2 cellular contexts compared by ENCODE assay signal in genomic region chr3:40240921-40241320, GRCh38.
TF ChIP-seq lines count a peak whose summit lies in the region.

No MANE protein-coding gene starts in this region.

TF ChIP-seq in HCT116, 20 proteins besides CTCF, POLR2A, EP300 and RAD21:
- TF ChIP-seq SP1 (IDR thresholded peaks at IDR 0.05; ENCODE audit: low read depth) (no peak), FOSL1 (IDR thresholded peaks at IDR 0.05; ENCODE audit: low read depth) (no peak), REST (IDR thresholded peaks at IDR 0.05; ENCODE audit: low read depth) (no peak), MAX (IDR thresholded peaks at IDR 0.05) (no peak), POLR2AphosphoS5 (IDR thresholded peaks at IDR 0.05; ENCODE audit: low read depth, low read length) (no peak), SIN3A (IDR thresholded peaks at IDR 0.05; ENCODE audit: low read depth) (no peak), ELF1 (IDR thresholded peaks at IDR 0.05; ENCODE audit: borderline replicate concordance, low read depth) (no peak), YY1 (IDR thresholded peaks at IDR 0.05; ENCODE audit: extremely low read depth, insufficient replicate concordance, low read depth, low read length) (no peak), SRF (IDR thresholded peaks at IDR 0.05; ENCODE audit: low read depth) (no peak), EZH2 (IDR thresholded peaks at IDR 0.05) (no peak), EGR1 (IDR thresholded peaks at IDR 0.05; ENCODE audit: low read depth) (no peak), EZH2phosphoT487 (IDR thresholded peaks at IDR 0.05; ENCODE audit: borderline replicate concordance) (no peak), JUND (IDR thresholded peaks at IDR 0.05) (no peak), ZNF274 (IDR thresholded peaks at IDR 0.05; ENCODE audit: low read depth, low read length) (no peak), CEBPB (IDR thresholded peaks at IDR 0.05; ENCODE audit: low read depth) (no peak), ZFX (IDR thresholded peaks at IDR 0.05) (no peak), TCF7L2 (IDR thresholded peaks at IDR 0.05; ENCODE audit: borderline replicate concordance, extremely low read depth, insufficient read depth, insufficient read length) (no peak)
- TF ChIP-seq, protein P1, sequence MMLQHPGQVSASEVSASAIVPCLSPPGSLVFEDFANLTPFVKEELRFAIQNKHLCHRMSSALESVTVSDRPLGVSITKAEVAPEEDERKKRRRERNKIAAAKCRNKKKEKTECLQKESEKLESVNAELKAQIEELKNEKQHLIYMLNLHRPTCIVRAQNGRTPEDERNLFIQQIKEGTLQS (IDR thresholded peaks at IDR 0.05), result no peak
- TF ChIP-seq, protein P2, sequence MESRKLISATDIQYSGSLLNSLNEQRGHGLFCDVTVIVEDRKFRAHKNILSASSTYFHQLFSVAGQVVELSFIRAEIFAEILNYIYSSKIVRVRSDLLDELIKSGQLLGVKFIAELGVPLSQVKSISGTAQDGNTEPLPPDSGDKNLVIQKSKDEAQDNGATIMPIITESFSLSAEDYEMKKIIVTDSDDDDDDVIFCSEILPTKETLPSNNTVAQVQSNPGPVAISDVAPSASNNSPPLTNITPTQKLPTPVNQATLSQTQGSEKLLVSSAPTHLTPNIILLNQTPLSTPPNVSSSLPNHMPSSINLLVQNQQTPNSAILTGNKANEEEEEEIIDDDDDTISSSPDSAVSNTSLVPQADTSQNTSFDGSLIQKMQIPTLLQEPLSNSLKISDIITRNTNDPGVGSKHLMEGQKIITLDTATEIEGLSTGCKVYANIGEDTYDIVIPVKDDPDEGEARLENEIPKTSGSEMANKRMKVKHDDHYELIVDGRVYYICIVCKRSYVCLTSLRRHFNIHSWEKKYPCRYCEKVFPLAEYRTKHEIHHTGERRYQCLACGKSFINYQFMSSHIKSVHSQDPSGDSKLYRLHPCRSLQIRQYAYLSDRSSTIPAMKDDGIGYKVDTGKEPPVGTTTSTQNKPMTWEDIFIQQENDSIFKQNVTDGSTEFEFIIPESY (IDR thresholded peaks at IDR 0.05; ENCODE audit: extremely low read depth, insufficient replicate concordance, low read length), result no peak

TF ChIP-seq in HepG2, 621 proteins besides CTCF, POLR2A, EP300 and RAD21:
- TF ChIP-seq PREB (CRISPR knock-in tag; IDR thresholded peaks at IDR 0.05), result no peak
- no peak for TF ChIP-seq PCBP1 (IDR thresholded peaks at IDR 0.05; ENCODE audit: borderline replicate concordance, low read depth, low read length)
- no peak for TF ChIP-seq ZNF749 (CRISPR knock-in tag; IDR thresholded peaks at IDR 0.05; ENCODE audit: borderline replicate concordance)
- TF ChIP-seq ZNF761 (CRISPR knock-in tag; conservative IDR thresholded peaks at IDR 0.05), result no peak
- TF ChIP-seq, protein P1 (CRISPR knock-in tag; IDR thresholded peaks at IDR 0.05), result no peak
- TF ChIP-seq GLMP (CRISPR knock-in tag; IDR thresholded peaks at IDR 0.05; ENCODE audit: borderline replicate concordance), result no peak
- no peak for TF ChIP-seq ZNF563 (CRISPR knock-in tag; IDR thresholded peaks at IDR 0.05)
